1 cellular context compared by ENCODE assay signal in the genomic region with DNA sequence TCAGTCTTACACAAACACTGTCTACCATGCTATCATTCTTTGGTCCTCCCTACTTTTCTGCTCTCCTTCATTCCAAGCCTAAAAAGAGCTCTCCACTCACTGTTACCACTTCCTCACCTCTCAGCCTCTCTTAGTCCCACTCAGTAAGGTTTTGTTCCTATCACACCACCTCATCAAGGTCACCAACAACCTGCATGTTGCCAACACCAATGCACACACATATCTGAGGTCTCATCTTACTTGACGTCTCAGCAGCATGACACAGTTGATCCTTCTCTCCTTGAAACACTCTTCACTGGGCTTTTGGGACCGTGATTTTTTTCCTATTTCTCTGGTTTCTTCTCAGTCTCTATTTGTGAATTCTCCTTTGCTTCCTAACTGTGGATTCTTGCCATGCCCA.
TF ChIP-seq lines count a peak whose summit lies in the region.

No MANE protein-coding gene starts in this region.

TF ChIP-seq in K562, 482 proteins besides CTCF, POLR2A, EP300 and RAD21:
- TF ChIP-seq FOXM1 (IDR thresholded peaks at IDR 0.05; ENCODE audit: low read depth) (no peak), FOXM1 (CRISPR knock-in tag; IDR thresholded peaks at IDR 0.05; ENCODE audit: low read depth) (no peak), MAZ (CRISPR knock-in tag; conservative IDR thresholded peaks at IDR 0.05 in 1 of 2, IDR thresholded peaks at IDR 0.05 in 1 of 2) (no peak), HCFC1 (IDR thresholded peaks at IDR 0.05; ENCODE audit: low read depth, low read length) (no peak)
